1 cellular context compared by ENCODE assay signal in the genomic region with DNA sequence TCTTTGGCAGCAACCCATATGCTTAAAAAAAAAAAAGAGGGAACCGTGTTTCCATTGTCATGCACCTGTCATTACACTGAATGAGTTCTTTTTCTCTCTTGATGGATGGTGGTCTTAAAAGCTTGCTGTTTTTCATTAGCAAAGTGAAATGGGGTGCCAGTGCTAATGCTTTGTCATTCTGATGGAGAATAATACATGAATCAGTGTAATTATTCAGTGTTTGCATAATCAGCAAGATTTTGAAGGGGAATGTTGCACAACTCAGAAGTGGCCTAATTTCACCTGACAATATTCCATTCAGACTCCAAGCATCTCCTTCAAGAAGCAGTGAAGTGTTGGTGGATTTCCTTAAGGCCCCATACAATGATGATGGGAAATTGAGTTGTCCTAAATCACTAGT.
TF ChIP-seq lines count a peak whose summit lies in the region.

No MANE protein-coding gene starts in this region.

TF ChIP-seq in K562, 482 proteins besides CTCF, POLR2A, EP300 and RAD21 (continued from another document):
- TF ChIP-seq, protein P1, sequence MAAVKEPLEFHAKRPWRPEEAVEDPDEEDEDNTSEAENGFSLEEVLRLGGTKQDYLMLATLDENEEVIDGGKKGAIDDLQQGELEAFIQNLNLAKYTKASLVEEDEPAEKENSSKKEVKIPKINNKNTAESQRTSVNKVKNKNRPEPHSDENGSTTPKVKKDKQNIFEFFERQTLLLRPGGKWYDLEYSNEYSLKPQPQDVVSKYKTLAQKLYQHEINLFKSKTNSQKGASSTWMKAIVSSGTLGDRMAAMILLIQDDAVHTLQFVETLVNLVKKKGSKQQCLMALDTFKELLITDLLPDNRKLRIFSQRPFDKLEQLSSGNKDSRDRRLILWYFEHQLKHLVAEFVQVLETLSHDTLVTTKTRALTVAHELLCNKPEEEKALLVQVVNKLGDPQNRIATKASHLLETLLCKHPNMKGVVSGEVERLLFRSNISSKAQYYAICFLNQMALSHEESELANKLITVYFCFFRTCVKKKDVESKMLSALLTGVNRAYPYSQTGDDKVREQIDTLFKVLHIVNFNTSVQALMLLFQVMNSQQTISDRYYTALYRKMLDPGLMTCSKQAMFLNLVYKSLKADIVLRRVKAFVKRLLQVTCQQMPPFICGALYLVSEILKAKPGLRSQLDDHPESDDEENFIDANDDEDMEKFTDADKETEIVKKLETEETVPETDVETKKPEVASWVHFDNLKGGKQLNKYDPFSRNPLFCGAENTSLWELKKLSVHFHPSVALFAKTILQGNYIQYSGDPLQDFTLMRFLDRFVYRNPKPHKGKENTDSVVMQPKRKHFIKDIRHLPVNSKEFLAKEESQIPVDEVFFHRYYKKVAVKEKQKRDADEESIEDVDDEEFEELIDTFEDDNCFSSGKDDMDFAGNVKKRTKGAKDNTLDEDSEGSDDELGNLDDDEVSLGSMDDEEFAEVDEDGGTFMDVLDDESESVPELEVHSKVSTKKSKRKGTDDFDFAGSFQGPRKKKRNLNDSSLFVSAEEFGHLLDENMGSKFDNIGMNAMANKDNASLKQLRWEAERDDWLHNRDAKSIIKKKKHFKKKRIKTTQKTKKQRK (IDR thresholded peaks at IDR 0.05; ENCODE audit: borderline replicate concordance, low read depth, low read length), result no peak
- TF ChIP-seq MEIS2 (IDR thresholded peaks at IDR 0.05; ENCODE audit: partially characterized antibody), result no peak
- TF ChIP-seq ZNF316 (IDR thresholded peaks at IDR 0.05), result peak; percentile 70
- peak; percentile 48 for TF ChIP-seq C11orf30 (IDR thresholded peaks at IDR 0.05; ENCODE audit: low read depth)
- no peak for TF ChIP-seq ZNF3 (CRISPR knock-in tag; IDR thresholded peaks at IDR 0.05)
- no peak for TF ChIP-seq SMAD4 (CRISPR knock-in tag; conservative IDR thresholded peaks at IDR 0.05)
- TF ChIP-seq NONO (IDR thresholded peaks at IDR 0.05; ENCODE audit: low read depth in 2 of 2, low read length in 1 of 2), result no peak
- TF ChIP-seq, protein P2, sequence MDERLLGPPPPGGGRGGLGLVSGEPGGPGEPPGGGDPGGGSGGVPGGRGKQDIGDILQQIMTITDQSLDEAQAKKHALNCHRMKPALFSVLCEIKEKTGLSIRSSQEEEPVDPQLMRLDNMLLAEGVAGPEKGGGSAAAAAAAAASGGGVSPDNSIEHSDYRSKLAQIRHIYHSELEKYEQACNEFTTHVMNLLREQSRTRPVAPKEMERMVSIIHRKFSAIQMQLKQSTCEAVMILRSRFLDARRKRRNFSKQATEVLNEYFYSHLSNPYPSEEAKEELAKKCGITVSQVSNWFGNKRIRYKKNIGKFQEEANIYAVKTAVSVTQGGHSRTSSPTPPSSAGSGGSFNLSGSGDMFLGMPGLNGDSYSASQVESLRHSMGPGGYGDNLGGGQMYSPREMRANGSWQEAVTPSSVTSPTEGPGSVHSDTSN (CRISPR knock-in tag; IDR thresholded peaks at IDR 0.05; ENCODE audit: low read depth), result no peak
- TF ChIP-seq, protein P2 (tag; conservative IDR thresholded peaks at IDR 0.05; ENCODE audit: low read depth), result peak; percentile 74
- TF ChIP-seq, protein P3, sequence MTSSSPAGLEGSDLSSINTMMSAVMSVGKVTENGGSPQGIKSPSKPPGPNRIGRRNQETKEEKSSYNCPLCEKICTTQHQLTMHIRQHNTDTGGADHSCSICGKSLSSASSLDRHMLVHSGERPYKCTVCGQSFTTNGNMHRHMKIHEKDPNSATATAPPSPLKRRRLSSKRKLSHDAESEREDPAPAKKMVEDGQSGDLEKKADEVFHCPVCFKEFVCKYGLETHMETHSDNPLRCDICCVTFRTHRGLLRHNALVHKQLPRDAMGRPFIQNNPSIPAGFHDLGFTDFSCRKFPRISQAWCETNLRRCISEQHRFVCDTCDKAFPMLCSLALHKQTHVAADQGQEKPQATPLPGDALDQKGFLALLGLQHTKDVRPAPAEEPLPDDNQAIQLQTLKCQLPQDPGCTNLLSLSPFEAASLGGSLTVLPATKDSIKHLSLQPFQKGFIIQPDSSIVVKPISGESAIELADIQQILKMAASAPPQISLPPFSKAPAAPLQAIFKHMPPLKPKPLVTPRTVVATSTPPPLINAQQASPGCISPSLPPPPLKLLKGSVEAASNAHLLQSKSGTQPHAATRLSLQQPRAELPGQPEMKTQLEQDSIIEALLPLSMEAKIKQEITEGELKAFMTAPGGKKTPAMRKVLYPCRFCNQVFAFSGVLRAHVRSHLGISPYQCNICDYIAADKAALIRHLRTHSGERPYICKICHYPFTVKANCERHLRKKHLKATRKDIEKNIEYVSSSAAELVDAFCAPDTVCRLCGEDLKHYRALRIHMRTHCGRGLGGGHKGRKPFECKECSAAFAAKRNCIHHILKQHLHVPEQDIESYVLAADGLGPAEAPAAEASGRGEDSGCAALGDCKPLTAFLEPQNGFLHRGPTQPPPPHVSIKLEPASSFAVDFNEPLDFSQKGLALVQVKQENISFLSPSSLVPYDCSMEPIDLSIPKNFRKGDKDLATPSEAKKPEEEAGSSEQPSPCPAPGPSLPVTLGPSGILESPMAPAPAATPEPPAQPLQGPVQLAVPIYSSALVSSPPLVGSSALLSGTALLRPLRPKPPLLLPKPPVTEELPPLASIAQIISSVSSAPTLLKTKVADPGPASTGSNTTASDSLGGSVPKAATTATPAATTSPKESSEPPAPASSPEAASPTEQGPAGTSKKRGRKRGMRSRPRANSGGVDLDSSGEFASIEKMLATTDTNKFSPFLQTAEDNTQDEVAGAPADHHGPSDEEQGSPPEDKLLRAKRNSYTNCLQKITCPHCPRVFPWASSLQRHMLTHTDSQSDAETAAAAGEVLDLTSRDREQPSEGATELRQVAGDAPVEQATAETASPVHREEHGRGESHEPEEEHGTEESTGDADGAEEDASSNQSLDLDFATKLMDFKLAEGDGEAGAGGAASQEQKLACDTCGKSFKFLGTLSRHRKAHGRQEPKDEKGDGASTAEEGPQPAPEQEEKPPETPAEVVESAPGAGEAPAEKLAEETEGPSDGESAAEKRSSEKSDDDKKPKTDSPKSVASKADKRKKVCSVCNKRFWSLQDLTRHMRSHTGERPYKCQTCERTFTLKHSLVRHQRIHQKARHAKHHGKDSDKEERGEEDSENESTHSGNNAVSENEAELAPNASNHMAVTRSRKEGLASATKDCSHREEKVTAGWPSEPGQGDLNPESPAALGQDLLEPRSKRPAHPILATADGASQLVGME (CRISPR knock-in tag; IDR thresholded peaks at IDR 0.05), result no peak
- TF ChIP-seq, protein P4, sequence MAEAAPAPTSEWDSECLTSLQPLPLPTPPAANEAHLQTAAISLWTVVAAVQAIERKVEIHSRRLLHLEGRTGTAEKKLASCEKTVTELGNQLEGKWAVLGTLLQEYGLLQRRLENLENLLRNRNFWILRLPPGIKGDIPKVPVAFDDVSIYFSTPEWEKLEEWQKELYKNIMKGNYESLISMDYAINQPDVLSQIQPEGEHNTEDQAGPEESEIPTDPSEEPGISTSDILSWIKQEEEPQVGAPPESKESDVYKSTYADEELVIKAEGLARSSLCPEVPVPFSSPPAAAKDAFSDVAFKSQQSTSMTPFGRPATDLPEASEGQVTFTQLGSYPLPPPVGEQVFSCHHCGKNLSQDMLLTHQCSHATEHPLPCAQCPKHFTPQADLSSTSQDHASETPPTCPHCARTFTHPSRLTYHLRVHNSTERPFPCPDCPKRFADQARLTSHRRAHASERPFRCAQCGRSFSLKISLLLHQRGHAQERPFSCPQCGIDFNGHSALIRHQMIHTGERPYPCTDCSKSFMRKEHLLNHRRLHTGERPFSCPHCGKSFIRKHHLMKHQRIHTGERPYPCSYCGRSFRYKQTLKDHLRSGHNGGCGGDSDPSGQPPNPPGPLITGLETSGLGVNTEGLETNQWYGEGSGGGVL (CRISPR knock-in tag; IDR thresholded peaks at IDR 0.05), result no peak
- TF ChIP-seq NCOA6 (IDR thresholded peaks at IDR 0.05), result no peak
- TF ChIP-seq, protein P5, sequence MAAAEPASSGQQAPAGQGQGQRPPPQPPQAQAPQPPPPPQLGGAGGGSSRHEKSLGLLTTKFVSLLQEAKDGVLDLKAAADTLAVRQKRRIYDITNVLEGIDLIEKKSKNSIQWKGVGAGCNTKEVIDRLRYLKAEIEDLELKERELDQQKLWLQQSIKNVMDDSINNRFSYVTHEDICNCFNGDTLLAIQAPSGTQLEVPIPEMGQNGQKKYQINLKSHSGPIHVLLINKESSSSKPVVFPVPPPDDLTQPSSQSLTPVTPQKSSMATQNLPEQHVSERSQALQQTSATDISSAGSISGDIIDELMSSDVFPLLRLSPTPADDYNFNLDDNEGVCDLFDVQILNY (CRISPR knock-in tag; IDR thresholded peaks at IDR 0.05), result no peak
- TF ChIP-seq CEBPB (tag; IDR thresholded peaks at IDR 0.05), result peak; percentile 71
- no peak for TF ChIP-seq ZNF695 (CRISPR knock-in tag; IDR thresholded peaks at IDR 0.05)
- TF ChIP-seq ZKSCAN1 (IDR thresholded peaks at IDR 0.05; ENCODE audit: low read depth, low read length), result no peak
- no peak for TF ChIP-seq FUS (optimal IDR thresholded peaks at IDR 0.05; ENCODE audit: low read depth, low read length)
- TF ChIP-seq NEUROD1 (IDR thresholded peaks at IDR 0.05; ENCODE audit: borderline replicate concordance, low read depth, low read length, partially characterized antibody), result no peak
- TF ChIP-seq, protein P6, sequence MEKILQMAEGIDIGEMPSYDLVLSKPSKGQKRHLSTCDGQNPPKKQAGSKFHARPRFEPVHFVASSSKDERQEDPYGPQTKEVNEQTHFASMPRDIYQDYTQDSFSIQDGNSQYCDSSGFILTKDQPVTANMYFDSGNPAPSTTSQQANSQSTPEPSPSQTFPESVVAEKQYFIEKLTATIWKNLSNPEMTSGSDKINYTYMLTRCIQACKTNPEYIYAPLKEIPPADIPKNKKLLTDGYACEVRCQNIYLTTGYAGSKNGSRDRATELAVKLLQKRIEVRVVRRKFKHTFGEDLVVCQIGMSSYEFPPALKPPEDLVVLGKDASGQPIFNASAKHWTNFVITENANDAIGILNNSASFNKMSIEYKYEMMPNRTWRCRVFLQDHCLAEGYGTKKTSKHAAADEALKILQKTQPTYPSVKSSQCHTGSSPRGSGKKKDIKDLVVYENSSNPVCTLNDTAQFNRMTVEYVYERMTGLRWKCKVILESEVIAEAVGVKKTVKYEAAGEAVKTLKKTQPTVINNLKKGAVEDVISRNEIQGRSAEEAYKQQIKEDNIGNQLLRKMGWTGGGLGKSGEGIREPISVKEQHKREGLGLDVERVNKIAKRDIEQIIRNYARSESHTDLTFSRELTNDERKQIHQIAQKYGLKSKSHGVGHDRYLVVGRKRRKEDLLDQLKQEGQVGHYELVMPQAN (IDR thresholded peaks at IDR 0.05; ENCODE audit: borderline replicate concordance), result no peak
- no peak for TF ChIP-seq NFIC (IDR thresholded peaks at IDR 0.05)
- TF ChIP-seq, protein P7, sequence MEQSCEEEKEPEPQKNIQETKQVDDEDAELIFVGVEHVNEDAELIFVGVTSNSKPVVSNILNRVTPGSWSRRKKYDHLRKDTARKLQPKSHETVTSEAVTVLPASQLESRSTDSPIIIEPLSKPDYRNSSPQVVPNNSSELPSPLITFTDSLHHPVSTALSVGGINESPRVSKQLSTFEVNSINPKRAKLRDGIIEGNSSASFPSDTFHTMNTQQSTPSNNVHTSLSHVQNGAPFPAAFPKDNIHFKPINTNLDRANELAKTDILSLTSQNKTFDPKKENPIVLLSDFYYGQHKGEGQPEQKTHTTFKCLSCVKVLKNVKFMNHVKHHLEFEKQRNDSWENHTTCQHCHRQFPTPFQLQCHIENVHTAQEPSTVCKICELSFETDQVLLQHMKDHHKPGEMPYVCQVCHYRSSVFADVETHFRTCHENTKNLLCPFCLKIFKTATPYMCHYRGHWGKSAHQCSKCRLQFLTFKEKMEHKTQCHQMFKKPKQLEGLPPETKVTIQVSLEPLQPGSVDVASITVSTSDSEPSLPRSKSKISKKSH (CRISPR knock-in tag; IDR thresholded peaks at IDR 0.05), result no peak
- no peak for TF ChIP-seq CEBPG (CRISPR knock-in tag; IDR thresholded peaks at IDR 0.05)
- peak; percentile 19 to 38; a peak in 2 of 4 replicates for TF ChIP-seq CEBPG (tag; conservative IDR thresholded peaks at IDR 0.05 in 1 of 2, IDR thresholded peaks at IDR 0.05 in 1 of 2)
- TF ChIP-seq L3MBTL2 (IDR thresholded peaks at IDR 0.05), result no peak
- TF ChIP-seq HCFC1 (IDR thresholded peaks at IDR 0.05; ENCODE audit: low read depth, low read length), result no peak
